24 cellular contexts compared by ENCODE assay signal in genomic region chr4:138300616-138301015, GRCh38.
"Had no signal": no experiment of that assay in that cellular context is flagged by ENCODE, and none has a peak within 500 bp of the region (broad histone marks: within the 10 kb centered on the region; RNA-seq: fewer than 3 reads in every experiment).

No MANE protein-coding gene starts in this region.

- H3K36me3 ChIP-seq: adrenal gland, neutrophil, ovary, prostate gland, right atrium auricular region, tibial artery had no signal

- H3K27ac ChIP-seq: adrenal gland, neutrophil, ovary, prostate gland, right atrium auricular region, tibial artery had no signal

- H3K9me3 ChIP-seq: adrenal gland, neutrophil, ovary, prostate gland, right atrium auricular region, tibial artery had no signal

- H3K4me1 ChIP-seq: adrenal gland, prostate gland, right atrium auricular region, tibial artery had no signal

- DNase-seq: activated CD4-positive, alpha-beta T cell treated with anti-CD3 and anti-CD28 coated beads, Interleukin-2, amount 50 U/mL, for 4 hours; activated CD8-positive, alpha-beta memory T cell treated with anti-CD3 and anti-CD28 coated beads for 24 hours; activated CD8-positive, alpha-beta memory T cell treated with anti-CD3 and anti-CD28 coated beads, Interleukin-2, amount 50 U/mL, for 4 hours; activated naive CD4-positive, alpha-beta T cell; activated T-cell treated with anti-CD3 and anti-CD28 coated beads, Interleukin-2, amount 50 U/mL, for 24 hours; adrenal gland; dermis blood vessel endothelial cell; effector CD8-positive, alpha-beta T cell; erythroblast; foreskin melanocyte; left ventricle myocardium superior; ovary; stimulated activated CD4-positive, alpha-beta T cell treated with anti-CD3 and anti-CD28 coated beads, Interleukin-12 subunit alpha, Interleukin-12 subunit beta, amount 100 ng/mL, for 4 hours; substantia nigra; T-helper 1 cell; tibial artery had no signal

- H3K4me3 ChIP-seq: adrenal gland, ovary, prostate gland, right atrium auricular region, tibial artery had no signal

- ATAC-seq: activated T-helper 17 cell treated with anti-CD3 and anti-CD28 coated beads, Interleukin-2, amount 50 U/mL, for 72 hours; left ventricle myocardium superior; natural killer cell treated with Interleukin-12 subunit alpha and Interleukin-12 subunit beta and Interleukin-15 and Interleukin-18, amount 100 ng/mL, for 72 hours; WTC11 had no signal

- H3K27me3 ChIP-seq: adrenal gland, neutrophil, ovary, right atrium auricular region, tibial artery had no signal

- FAIRE-seq: bronchial epithelial cell, TTC549 had no signal
